Comparison of ENCODE assay signal across 8 cellular contexts in genomic region chr10:126598009-126598408, GRCh38.
A peak's percentile ranks its signal among the peaks of the same experiment; 100 is the strongest.
DNase-seq lines count a peak whose midpoint lies in the region; ATAC-seq and TF ChIP-seq lines count a peak whose summit lies in the region.

No MANE protein-coding gene starts in this region.

- no peaks in the 10 kb centered on the region for H3K9me3 ChIP-seq in neural cell (ENCODE audit: low read length)

- no peak overlapping the region for H2AFZ ChIP-seq in neural cell (ENCODE audit: low read depth, low read length)

- no peak overlapping the region for H3K9ac ChIP-seq in neural cell (ENCODE audit: low read length)

- peak; percentile 5 for DNase-seq in DMS114 treated with DMSO at 0.1 percent for 48 hours (lab: John Stamatoyannopoulos, UW; ENCODE audit: unreplicated experiment)
- DNase-seq in NCI-H2227 treated with DMSO at 0.1 percent for 48 hours (lab: John Stamatoyannopoulos, UW), result peak; percentile 1
- DNase-seq in dermis blood vessel endothelial cell, result peak; percentile 4
- no peak for DNase-seq in NCI-H2107 (lab: John Stamatoyannopoulos, UW)

- H3K36me3 ChIP-seq in neural cell (ENCODE audit: insufficient read depth, low read length), result no peaks in the 10 kb centered on the region

- no peak overlapping the region for H3K4me2 ChIP-seq in neural cell (ENCODE audit: low read length)

- no peak overlapping the region for H3K27ac ChIP-seq in neural cell (ENCODE audit: low read length)

- ATAC-seq in GM19395 (IDR thresholded peaks at IDR 0.05; ENCODE audit: unreplicated experiment) (peak; percentile 71), HG02588 (IDR thresholded peaks at IDR 0.05; ENCODE audit: unreplicated experiment) (no peak), HG03097 (IDR thresholded peaks at IDR 0.05; ENCODE audit: low FRiP score, unreplicated experiment) (no peak)

- no peak for TF ChIP-seq RAD21 in neural cell (conservative IDR thresholded peaks at IDR 0.05)

- TF ChIP-seq EP300 in neural cell (conservative IDR thresholded peaks at IDR 0.05; ENCODE audit: poor library complexity, severe bottlenecking), result no peak

- no peaks in the 10 kb centered on the region for H3F3A ChIP-seq in neural cell (ENCODE audit: insufficient read depth, low read length, poor library complexity, severe bottlenecking)

- no peaks in the 10 kb centered on the region for H4K20me1 ChIP-seq in neural cell (ENCODE audit: insufficient read depth)

- no peak overlapping the region for H3K4me3 ChIP-seq in neural cell (ENCODE audit: low read length)

- no peaks in the 10 kb centered on the region for H3K27me3 ChIP-seq in neural cell (ENCODE audit: insufficient read depth, low read depth, low read length)

- H3K79me2 ChIP-seq in neural cell (replicated peaks; ENCODE audit: insufficient read depth, low read length), result no peaks in the 10 kb centered on the region

- no peaks in the 10 kb centered on the region for H3K9me2 ChIP-seq in neural cell (ENCODE audit: insufficient read depth, low read length)

- peak; percentile 27 for TF ChIP-seq CTCF in neural cell (IDR thresholded peaks at IDR 0.05; ENCODE audit: poor library complexity, severe bottlenecking)

TF ChIP-seq in neural cell, 6 proteins besides CTCF, POLR2A, EP300 and RAD21:
- TF ChIP-seq POLR2AphosphoS5 (IDR thresholded peaks at IDR 0.05) (no peak), SMC3 (conservative IDR thresholded peaks at IDR 0.05; ENCODE audit: poor library complexity) (no peak), EZH2 (IDR thresholded peaks at IDR 0.05; ENCODE audit: borderline replicate concordance, insufficient read depth, low read length, poor library complexity, severe bottlenecking) (no peak), TAF1 (IDR thresholded peaks at IDR 0.05; ENCODE audit: low read depth) (no peak), MXI1 (conservative IDR thresholded peaks at IDR 0.05; ENCODE audit: poor library complexity, severe bottlenecking) (no peak)
- TF ChIP-seq, protein P1, sequence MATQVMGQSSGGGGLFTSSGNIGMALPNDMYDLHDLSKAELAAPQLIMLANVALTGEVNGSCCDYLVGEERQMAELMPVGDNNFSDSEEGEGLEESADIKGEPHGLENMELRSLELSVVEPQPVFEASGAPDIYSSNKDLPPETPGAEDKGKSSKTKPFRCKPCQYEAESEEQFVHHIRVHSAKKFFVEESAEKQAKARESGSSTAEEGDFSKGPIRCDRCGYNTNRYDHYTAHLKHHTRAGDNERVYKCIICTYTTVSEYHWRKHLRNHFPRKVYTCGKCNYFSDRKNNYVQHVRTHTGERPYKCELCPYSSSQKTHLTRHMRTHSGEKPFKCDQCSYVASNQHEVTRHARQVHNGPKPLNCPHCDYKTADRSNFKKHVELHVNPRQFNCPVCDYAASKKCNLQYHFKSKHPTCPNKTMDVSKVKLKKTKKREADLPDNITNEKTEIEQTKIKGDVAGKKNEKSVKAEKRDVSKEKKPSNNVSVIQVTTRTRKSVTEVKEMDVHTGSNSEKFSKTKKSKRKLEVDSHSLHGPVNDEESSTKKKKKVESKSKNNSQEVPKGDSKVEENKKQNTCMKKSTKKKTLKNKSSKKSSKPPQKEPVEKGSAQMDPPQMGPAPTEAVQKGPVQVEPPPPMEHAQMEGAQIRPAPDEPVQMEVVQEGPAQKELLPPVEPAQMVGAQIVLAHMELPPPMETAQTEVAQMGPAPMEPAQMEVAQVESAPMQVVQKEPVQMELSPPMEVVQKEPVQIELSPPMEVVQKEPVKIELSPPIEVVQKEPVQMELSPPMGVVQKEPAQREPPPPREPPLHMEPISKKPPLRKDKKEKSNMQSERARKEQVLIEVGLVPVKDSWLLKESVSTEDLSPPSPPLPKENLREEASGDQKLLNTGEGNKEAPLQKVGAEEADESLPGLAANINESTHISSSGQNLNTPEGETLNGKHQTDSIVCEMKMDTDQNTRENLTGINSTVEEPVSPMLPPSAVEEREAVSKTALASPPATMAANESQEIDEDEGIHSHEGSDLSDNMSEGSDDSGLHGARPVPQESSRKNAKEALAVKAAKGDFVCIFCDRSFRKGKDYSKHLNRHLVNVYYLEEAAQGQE (IDR thresholded peaks at IDR 0.05; ENCODE audit: borderline replicate concordance), result no peak
